Comparison of ENCODE assay signal across 28 cellular contexts in the genomic region with DNA sequence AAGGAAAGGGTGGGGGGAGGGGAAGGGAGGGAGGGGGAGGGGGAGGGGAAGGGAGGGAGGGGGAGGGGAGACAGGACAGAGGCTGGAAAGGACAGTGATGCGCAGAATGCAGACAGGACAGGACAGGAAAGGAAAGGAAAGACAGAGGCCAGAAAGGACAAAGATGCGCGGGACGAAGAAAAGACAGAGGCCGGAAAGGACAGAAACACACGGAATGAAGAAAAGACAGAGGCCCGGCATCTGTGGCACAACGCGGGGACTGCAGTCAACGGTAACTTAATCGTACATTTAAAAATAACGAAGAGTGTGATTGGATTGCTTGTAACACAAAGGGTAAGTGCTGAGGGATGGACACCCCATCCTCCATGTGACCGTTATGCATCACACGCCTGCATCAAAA. TPM values are rescaled to one million over a fixed set of nuclear protein-coding genes. Genes with fewer than 3 reads are reported as not detected.
DNase-seq lines count a peak whose midpoint lies in the region; ATAC-seq and TF ChIP-seq lines count a peak whose summit lies in the region.
"Had no signal": no experiment of that assay in that cellular context is flagged by ENCODE, and none has a peak within 500 bp of the region (broad histone marks: within the 10 kb centered on the region; RNA-seq: fewer than 3 reads in every experiment).

No MANE protein-coding gene starts in this region.

- peaks cover 6% of the 10 kb centered on the region for H3K27me3 Mint-ChIP-seq in brain
- H3K27me3 Mint-ChIP-seq in neural progenitor cell (ENCODE audit: insufficient read depth, low read depth): peaks cover 8% of the 10 kb centered on the region
- H3K27me3 Mint-ChIP-seq: activated CD4-positive, alpha-beta memory T cell treated with anti-CD3 and anti-CD28 coated beads, Interleukin-2, amount 10 ng/mL, durations not matched to agents 7 days and 5 days; activated naive CD4-positive, alpha-beta T cell treated with anti-CD3 and anti-CD28 coated beads, Interleukin-2, amount 10 ng/mL, durations not matched to agents 7 days and 5 days had no signal

- intact Hi-C loops in left ventricle myocardium superior (cut with micrococcal nuclease): no loop called here

- H3K4me3 ChIP-seq in BLaER1 (no peak overlapping the region), DOHH2 (ENCODE audit: low read length) (no peak overlapping the region), neural progenitor cell (no peak overlapping the region)
- H3K4me3 ChIP-seq: smooth muscle cell, thoracic aorta had no signal

- ATAC-seq in left ventricle myocardium superior (no peak), esophagus mucosa (no peak)
- ATAC-seq: stimulated activated naive CD8-positive, alpha-beta T cell treated with anti-CD3 and anti-CD28 coated beads, Interleukin-15, Interleukin-2, amounts not matched to agents 100 U/mL and 50 U/mL, for 24 hours had no signal

- H3K4me3 Mint-ChIP-seq in brain (no peak overlapping the region), neural progenitor cell (no peak overlapping the region)
- H3K4me3 Mint-ChIP-seq: activated B cell treated with CpG ODN at 0.5 μM for 24 hours; activated CD4-positive, alpha-beta memory T cell treated with anti-CD3 and anti-CD28 coated beads, Interleukin-2, amount 10 ng/mL, durations not matched to agents 7 days and 5 days; activated naive CD4-positive, alpha-beta T cell treated with anti-CD3 and anti-CD28 coated beads, Interleukin-2, amount 10 ng/mL, durations not matched to agents 7 days and 5 days; IgD-negative memory B cell had no signal

- peaks cover 22% of the 10 kb centered on the region for H3K9me3 ChIP-seq in BLaER1
- H3K9me3 ChIP-seq in DOHH2 (ENCODE audit: control insufficient read depth, insufficient read depth, low read length): peaks cover 4% of the 10 kb centered on the region; the same call in 1 of the 2 replicates
- H3K9me3 ChIP-seq in neural progenitor cell (ENCODE audit: low read depth): no peaks in the 10 kb centered on the region
- H3K9me3 ChIP-seq: SK-N-SH had no signal

- peaks cover 7 to 18% (median 9%) of the 10 kb centered on the region in 5 experiments for H3K9me3 Mint-ChIP-seq in brain
- H3K9me3 Mint-ChIP-seq in neural progenitor cell: peaks cover 10% of the 10 kb centered on the region

- H3K27ac Mint-ChIP-seq in brain (peak overlapping the region in 4 of 5 experiments; percentile 14 to 85 (median 62)), neural progenitor cell (peak overlapping the region; percentile 36)
- H3K27ac Mint-ChIP-seq: activated B cell treated with CpG ODN at 0.5 μM for 24 hours; activated naive CD4-positive, alpha-beta T cell treated with anti-CD3 and anti-CD28 coated beads, Interleukin-2, amount 10 ng/mL, durations not matched to agents 7 days and 5 days had no signal

- peaks cover 14% of the 10 kb centered on the region for H3K79me2 ChIP-seq in DOHH2 (ENCODE audit: control insufficient read depth, low read length)
- H3K79me2 ChIP-seq in neural progenitor cell (ENCODE audit: low read depth): no peaks in the 10 kb centered on the region

- no peak for DNase-seq in neural progenitor cell (ENCODE audit: low spot score)
- no peak for DNase-seq in left ventricle myocardium superior
- no peak for DNase-seq in mucosa of gallbladder (ENCODE audit: low spot score)
- DNase-seq: activated B cell treated with CpG ODN at 0.5 μM for 24 hours; activated naive CD4-positive, alpha-beta T cell treated with anti-CD3 and anti-CD28 coated beads, Interleukin-2, amount 10 ng/mL, durations not matched to agents 7 days and 5 days; activated T-cell treated with anti-CD3 and anti-CD28 coated beads, Interleukin-2, amount 50 U/mL, for 1 hour; amygdala; DMS 273 treated with DMSO at 0.1 percent for 48 hours; kidney glomerular epithelial cell; mammary epithelial cell; NCI-H1105; NCI-H2081; NCI-H226; NCI-H774; nucleus accumbens; RPMI8226; SK-N-SH; stimulated activated naive CD8-positive, alpha-beta T cell treated with anti-CD3 and anti-CD28 coated beads, Interleukin-15, Interleukin-2, amounts not matched to agents 100 U/mL and 50 U/mL, for 24 hours; T-helper 9 cell had no signal

- no peak overlapping the region for H2AFZ ChIP-seq in neural progenitor cell (replicated peaks)

- H3K4me1 ChIP-seq in BLaER1 (peaks cover 79% of the 10 kb centered on the region), DOHH2 (ENCODE audit: control insufficient read depth, low read length) (peaks cover 69% of the 10 kb centered on the region), neural progenitor cell (peaks cover 7% of the 10 kb centered on the region)

- H3K27ac ChIP-seq in BLaER1: no peak overlapping the region; the same call in 1 of the 2 replicates
- H3K27ac ChIP-seq in DOHH2 (ENCODE audit: low read depth, low read length): peak overlapping the region; percentile 67; the same call in 1 of the 2 replicates
- no peak overlapping the region for H3K27ac ChIP-seq in neural progenitor cell
- H3K27ac ChIP-seq: thoracic aorta had no signal

- no peak overlapping the region for H3K9ac ChIP-seq in BLaER1
- H3K9ac ChIP-seq in neural progenitor cell: no peak overlapping the region
- H3K9ac ChIP-seq: SK-N-SH had no signal

- H3F3A ChIP-seq in DOHH2 (ENCODE audit: control insufficient read depth, insufficient read depth): peaks cover 12% of the 10 kb centered on the region
- no peaks in the 10 kb centered on the region for H3F3A ChIP-seq in neural progenitor cell (ENCODE audit: low read depth)

- H4K20me1 ChIP-seq in BLaER1: no peaks in the 10 kb centered on the region
- H4K20me1 ChIP-seq in DOHH2 (ENCODE audit: control insufficient read depth, insufficient read depth, low read depth, low read length): no peaks in the 10 kb centered on the region
- no peaks in the 10 kb centered on the region for H4K20me1 ChIP-seq in neural progenitor cell (ENCODE audit: low read depth)

- TF ChIP-seq CTCF in DOHH2 (IDR thresholded peaks at IDR 0.05; ENCODE audit: low read depth, low read length, poor library complexity, severe bottlenecking) (no peak), brain (conservative IDR thresholded peaks at IDR 0.05) (no peak), neural progenitor cell (IDR thresholded peaks at IDR 0.05) (no peak)

- peaks cover 10% of the 10 kb centered on the region for H3K36me3 Mint-ChIP-seq in brain
- H3K36me3 Mint-ChIP-seq in neural progenitor cell: no peaks in the 10 kb centered on the region
- H3K36me3 Mint-ChIP-seq: CD14-positive monocyte had no signal

- H3K4me1 Mint-ChIP-seq in brain: peaks cover 41% of the 10 kb centered on the region
- H3K4me1 Mint-ChIP-seq in neural progenitor cell: peaks cover 29% of the 10 kb centered on the region

- H3K36me3 ChIP-seq in BLaER1: peaks cover 5% of the 10 kb centered on the region; the same call in 1 of the 2 replicates
- H3K36me3 ChIP-seq in DOHH2 (ENCODE audit: control insufficient read depth, low read length): peaks cover 48% of the 10 kb centered on the region
- H3K36me3 ChIP-seq in neural progenitor cell: no peaks in the 10 kb centered on the region
- H3K36me3 ChIP-seq: thoracic aorta had no signal

- peak overlapping the region; percentile 79 for H3K4me2 ChIP-seq in BLaER1
- H3K4me2 ChIP-seq in DOHH2 (ENCODE audit: low read length): peak overlapping the region; percentile 56
- no peak overlapping the region for H3K4me2 ChIP-seq in neural progenitor cell
- H3K4me2 ChIP-seq: SK-N-SH, smooth muscle cell had no signal

- H3K27me3 ChIP-seq in BLaER1 (no peaks in the 10 kb centered on the region), DOHH2 (ENCODE audit: control insufficient read depth, low read length) (no peaks in the 10 kb centered on the region), neural progenitor cell (no peaks in the 10 kb centered on the region)

- no peaks in the 10 kb centered on the region for H3K9me2 ChIP-seq in DOHH2 (replicated peaks; ENCODE audit: control insufficient read depth, low read length)
- H3K9me2 ChIP-seq: SK-N-SH had no signal

RNA-seq across cellular contexts. Expression of a gene that starts 53.1 kb away (rescaled TPM):
- polyA plus RNA-seq in brain (ENCODE audit: insufficient read depth, low read depth, low replicate concordance): 69.2 TPM
- total RNA-seq in neural progenitor cell (ENCODE audit: low replicate concordance) (19.2 and 37.6 TPM in 2 replicates), left ventricle myocardium superior (49.1 TPM), esophagus mucosa (37.4 TPM), mucosa of gallbladder (71.6 TPM)
